In genomic region chr20:19254086-19254821, GRCh38 we compare ENCODE assay signal across 19 cellular contexts. TPM values are rescaled to one million over a fixed set of nuclear protein-coding genes. Genes with fewer than 3 reads are reported as not detected.
A peak's percentile ranks its signal among the peaks of the same experiment; 100 is the strongest.
DNase-seq lines count a peak whose midpoint lies in the region; ATAC-seq, FAIRE-seq and TF ChIP-seq lines count a peak whose summit lies in the region.
"Had no signal": no experiment of that assay in that cellular context is flagged by ENCODE, and none has a peak within 500 bp of the region (broad histone marks: within the 10 kb centered on the region; RNA-seq: fewer than 3 reads in every experiment).

No MANE protein-coding gene starts in this region.

- H3K9me3 ChIP-seq in astrocyte (ENCODE audit: insufficient read depth, low read depth, low read length) (peaks cover 4% of the 10 kb centered on the region), heart left ventricle (no peaks in the 10 kb centered on the region), subcutaneous abdominal adipose tissue (ENCODE audit: control insufficient read depth in 5 of 5, low read length in 5 of 5) (no peaks in the 10 kb centered on the region)
- H3K9me3 ChIP-seq: BLaER1, body of pancreas had no signal

- H3K4me2 ChIP-seq in astrocyte (ENCODE audit: low read length), result no peak overlapping the region
- H3K4me2 ChIP-seq: BLaER1 had no signal

- intact Hi-C loops in heart left ventricle (cut with DNase I), result no loop called here

- H3K27me3 ChIP-seq in astrocyte (ENCODE audit: insufficient read depth, low read length) (no peaks in the 10 kb centered on the region), heart left ventricle (no peaks in the 10 kb centered on the region), subcutaneous abdominal adipose tissue (ENCODE audit: control insufficient read depth in 5 of 5, insufficient read depth in 4 of 5, low read length in 5 of 5) (no peaks in the 10 kb centered on the region)
- H3K27me3 ChIP-seq: BLaER1, body of pancreas had no signal

- H3K4me1 ChIP-seq in astrocyte (ENCODE audit: insufficient read depth, low read length), result no peaks in the 10 kb centered on the region
- peaks cover 0 to 27% (median 0%) of the 10 kb centered on the region in 12 donors for H3K4me1 ChIP-seq in heart left ventricle
- peaks cover 13 to 74% (median 57%) of the 10 kb centered on the region in 5 donors for H3K4me1 ChIP-seq in subcutaneous abdominal adipose tissue (ENCODE audit: control insufficient read depth in 5 of 5, insufficient read depth in 5 of 5, low read length in 5 of 5)
- H3K4me1 ChIP-seq: BLaER1, body of pancreas had no signal

- ATAC-seq in heart left ventricle (peak; percentile 24 to 65 (median 54)), GM21360 (IDR thresholded peaks at IDR 0.05; ENCODE audit: unreplicated experiment) (no peak)
- ATAC-seq: body of pancreas had no signal

- no peaks in the 10 kb centered on the region for H3K79me2 ChIP-seq in astrocyte (ENCODE audit: insufficient read depth, low read length)

- H3K27me3 Mint-ChIP-seq in astrocyte (ENCODE audit: low read depth, unreplicated experiment), result peaks cover 7% of the 10 kb centered on the region
- no peaks in the 10 kb centered on the region for H3K27me3 Mint-ChIP-seq in activated CD4-positive, alpha-beta memory T cell treated with anti-CD3 and anti-CD28 coated beads, Interleukin-2, amount 10 ng/mL, durations not matched to agents 7 days and 5 days
- H3K27me3 Mint-ChIP-seq: activated CD4-positive, alpha-beta T cell treated with anti-CD3 and anti-CD28 coated beads, Interleukin-2, amount 10 ng/mL, durations not matched to agents 7 days and 5 days had no signal

- H3K4me3 ChIP-seq in astrocyte (ENCODE audit: insufficient read depth, low read depth, low read length) (no peak overlapping the region), heart left ventricle (no peak overlapping the region), subcutaneous abdominal adipose tissue (ENCODE audit: low read depth in 1 of 5, low read length in 5 of 5) (no peak overlapping the region)
- H3K4me3 ChIP-seq: BLaER1, body of pancreas had no signal

- no peak for TF ChIP-seq POLR2A in heart left ventricle (IDR thresholded peaks at IDR 0.05)

- no peak overlapping the region for H2AFZ ChIP-seq in astrocyte (ENCODE audit: low read depth, low read length)

- 66 to 74% (median 71%) methylated on average over 11 to 12 of the region's 12 CpGs for WGBS in heart left ventricle, 4 donors

- H3K36me3 Mint-ChIP-seq in astrocyte (ENCODE audit: low read depth, unreplicated experiment), result no peaks in the 10 kb centered on the region
- no peaks in the 10 kb centered on the region for H3K36me3 Mint-ChIP-seq in activated CD4-positive, alpha-beta memory T cell treated with anti-CD3 and anti-CD28 coated beads, Interleukin-2, amount 10 ng/mL, durations not matched to agents 7 days and 5 days (ENCODE audit: low read depth)

- DNase-seq in EH (ENCODE audit: low read depth) (peak; percentile 89), astrocyte (ENCODE audit: low read depth) (no peak), heart left ventricle (peak in 1 of 5 donors; percentile 39), cortex of kidney (lab: John Stamatoyannopoulos, UW) (no peak), A172 (ENCODE audit: low spot score) (no peak)
- DNase-seq in activated CD4-positive, alpha-beta memory T cell treated with anti-CD3 and anti-CD28 coated beads, Interleukin-2, amount 10 ng/mL, durations not matched to agents 7 days and 5 days, result no peak
- DNase-seq: activated CD4-positive, alpha-beta T cell treated with anti-CD3 and anti-CD28 coated beads, Interleukin-2, amount 10 ng/mL, durations not matched to agents 7 days and 5 days; activated naive CD4-positive, alpha-beta T cell treated with anti-CD3 and anti-CD28 coated beads for 36 hours; activated T-cell treated with anti-CD3 and anti-CD28 coated beads for 4 hours; body of pancreas; DMS 273 treated with DMSO at 0.1 percent for 48 hours; KBM-7; midbrain; NCI-H1417 treated with DMSO at 0.1 percent for 48 hours; substantia nigra had no signal

- H3K27ac ChIP-seq in astrocyte (ENCODE audit: low read depth, low read length) (no peak overlapping the region), heart left ventricle (no peak overlapping the region), subcutaneous abdominal adipose tissue (ENCODE audit: low read depth, low read length) (peak overlapping the region; percentile 85)
- H3K27ac ChIP-seq: BLaER1, body of pancreas had no signal

- H3K27ac Mint-ChIP-seq in astrocyte (ENCODE audit: unreplicated experiment), result no peak overlapping the region
- no peak overlapping the region for H3K27ac Mint-ChIP-seq in activated CD4-positive, alpha-beta memory T cell treated with anti-CD3 and anti-CD28 coated beads, Interleukin-2, amount 10 ng/mL, durations not matched to agents 7 days and 5 days
- H3K27ac Mint-ChIP-seq: activated CD4-positive, alpha-beta T cell treated with anti-CD3 and anti-CD28 coated beads, Interleukin-2, amount 10 ng/mL, durations not matched to agents 7 days and 5 days; activated naive CD4-positive, alpha-beta T cell treated with anti-CD3 and anti-CD28 coated beads for 36 hours had no signal

- H3K36me3 ChIP-seq in astrocyte (ENCODE audit: insufficient read depth, low read length) (no peaks in the 10 kb centered on the region), heart left ventricle (no peaks in the 10 kb centered on the region), subcutaneous abdominal adipose tissue (ENCODE audit: control insufficient read depth in 5 of 5, insufficient read depth in 5 of 5, low read length in 5 of 5) (no peaks in the 10 kb centered on the region)
- H3K36me3 ChIP-seq: BLaER1 had no signal

- no peaks in the 10 kb centered on the region for H4K20me1 ChIP-seq in astrocyte (ENCODE audit: insufficient read depth, low read length)
- H4K20me1 ChIP-seq: BLaER1 had no signal

- H3K9me3 Mint-ChIP-seq in astrocyte (ENCODE audit: unreplicated experiment), result no peaks in the 10 kb centered on the region
- H3K9me3 Mint-ChIP-seq in activated CD4-positive, alpha-beta memory T cell treated with anti-CD3 and anti-CD28 coated beads, Interleukin-2, amount 10 ng/mL, durations not matched to agents 7 days and 5 days, result peaks cover 3% of the 10 kb centered on the region
- H3K9me3 Mint-ChIP-seq: activated CD4-positive, alpha-beta T cell treated with anti-CD3 and anti-CD28 coated beads, Interleukin-2, amount 10 ng/mL, durations not matched to agents 7 days and 5 days; activated naive CD4-positive, alpha-beta T cell treated with anti-CD3 and anti-CD28 coated beads for 36 hours had no signal

- CTCF ChIA-PET in activated CD4-positive, alpha-beta memory T cell treated with anti-CD3 and anti-CD28 coated beads, Interleukin-2, amount 10 ng/mL, durations not matched to agents 7 days and 5 days (lab: Charles Lee), result no interaction called here

- POLR2A ChIA-PET in activated CD4-positive, alpha-beta memory T cell treated with anti-CD3 and anti-CD28 coated beads, Interleukin-2, amount 10 ng/mL, durations not matched to agents 7 days and 5 days (lab: Charles Lee), result no interaction called here

- no peak for TF ChIP-seq CTCF in astrocyte (IDR thresholded peaks at IDR 0.05; ENCODE audit: insufficient read depth, low read depth, low read length)
- TF ChIP-seq CTCF in heart left ventricle (IDR thresholded peaks at IDR 0.05), result no peak

- no peaks in the 10 kb centered on the region for H3K4me1 Mint-ChIP-seq in astrocyte (ENCODE audit: low read depth, unreplicated experiment)
- no peaks in the 10 kb centered on the region for H3K4me1 Mint-ChIP-seq in activated CD4-positive, alpha-beta memory T cell treated with anti-CD3 and anti-CD28 coated beads, Interleukin-2, amount 10 ng/mL, durations not matched to agents 7 days and 5 days
- H3K4me1 Mint-ChIP-seq: activated CD4-positive, alpha-beta T cell treated with anti-CD3 and anti-CD28 coated beads, Interleukin-2, amount 10 ng/mL, durations not matched to agents 7 days and 5 days had no signal

- peak; percentile 54 for FAIRE-seq in astrocyte (lab: Jason Lieb, UNC)
- FAIRE-seq: H1 had no signal

- H3K9ac ChIP-seq in astrocyte (ENCODE audit: low read length) (no peak overlapping the region), subcutaneous abdominal adipose tissue (ENCODE audit: low read length in 5 of 5) (no peak overlapping the region)
- H3K9ac ChIP-seq: BLaER1 had no signal

- H3K4me3 Mint-ChIP-seq in astrocyte (ENCODE audit: unreplicated experiment), result no peak overlapping the region
- no peak overlapping the region for H3K4me3 Mint-ChIP-seq in activated CD4-positive, alpha-beta memory T cell treated with anti-CD3 and anti-CD28 coated beads, Interleukin-2, amount 10 ng/mL, durations not matched to agents 7 days and 5 days
- H3K4me3 Mint-ChIP-seq: activated CD4-positive, alpha-beta T cell treated with anti-CD3 and anti-CD28 coated beads, Interleukin-2, amount 10 ng/mL, durations not matched to agents 7 days and 5 days; activated naive CD4-positive, alpha-beta T cell treated with anti-CD3 and anti-CD28 coated beads for 36 hours had no signal

RNA-seq across cellular contexts. Expression of gene SLC24A3, which starts 41.8 kb away (rescaled TPM):
- total RNA-seq in astrocyte (0.65 and 0.79 TPM in 2 replicates), heart left ventricle (1 to 10 TPM in 3 of 9 donors, under 1 TPM in 6; 0.26 to 3.9 (median 0.77) TPM)
- polyA plus RNA-seq in heart left ventricle, result under 1 TPM; 0.34 to 0.86 TPM
- not detected for total RNA-seq in activated CD4-positive, alpha-beta memory T cell treated with anti-CD3 and anti-CD28 coated beads, Interleukin-2, amount 10 ng/mL, durations not matched to agents 7 days and 5 days
- not detected in 2 replicates for total RNA-seq in A172 (2014; rRNA removed; shearing (Covaris generic))
- total RNA-seq: activated CD4-positive, alpha-beta T cell treated with anti-CD3 and anti-CD28 coated beads, Interleukin-2, amount 10 ng/mL, durations not matched to agents 7 days and 5 days; activated naive CD4-positive, alpha-beta T cell treated with anti-CD3 and anti-CD28 coated beads for 36 hours had no signal
